Comparison of ENCODE assay signal across 8 cellular contexts in genomic region chr1:167936068-167936929, GRCh38. TPM values are rescaled to one million over a fixed set of nuclear protein-coding genes. Genes with fewer than 3 reads are reported as not detected.
DNase-seq lines count a peak whose midpoint lies in the region; ATAC-seq lines count a peak whose summit lies in the region.

A gene with protein sequence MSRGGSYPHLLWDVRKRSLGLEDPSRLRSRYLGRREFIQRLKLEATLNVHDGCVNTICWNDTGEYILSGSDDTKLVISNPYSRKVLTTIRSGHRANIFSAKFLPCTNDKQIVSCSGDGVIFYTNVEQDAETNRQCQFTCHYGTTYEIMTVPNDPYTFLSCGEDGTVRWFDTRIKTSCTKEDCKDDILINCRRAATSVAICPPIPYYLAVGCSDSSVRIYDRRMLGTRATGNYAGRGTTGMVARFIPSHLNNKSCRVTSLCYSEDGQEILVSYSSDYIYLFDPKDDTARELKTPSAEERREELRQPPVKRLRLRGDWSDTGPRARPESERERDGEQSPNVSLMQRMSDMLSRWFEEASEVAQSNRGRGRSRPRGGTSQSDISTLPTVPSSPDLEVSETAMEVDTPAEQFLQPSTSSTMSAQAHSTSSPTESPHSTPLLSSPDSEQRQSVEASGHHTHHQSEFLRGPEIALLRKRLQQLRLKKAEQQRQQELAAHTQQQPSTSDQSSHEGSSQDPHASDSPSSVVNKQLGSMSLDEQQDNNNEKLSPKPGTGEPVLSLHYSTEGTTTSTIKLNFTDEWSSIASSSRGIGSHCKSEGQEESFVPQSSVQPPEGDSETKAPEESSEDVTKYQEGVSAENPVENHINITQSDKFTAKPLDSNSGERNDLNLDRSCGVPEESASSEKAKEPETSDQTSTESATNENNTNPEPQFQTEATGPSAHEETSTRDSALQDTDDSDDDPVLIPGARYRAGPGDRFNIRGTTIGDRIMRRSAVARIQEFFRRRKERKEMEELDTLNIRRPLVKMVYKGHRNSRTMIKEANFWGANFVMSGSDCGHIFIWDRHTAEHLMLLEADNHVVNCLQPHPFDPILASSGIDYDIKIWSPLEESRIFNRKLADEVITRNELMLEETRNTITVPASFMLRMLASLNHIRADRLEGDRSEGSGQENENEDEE (plus strand): TSS chr1:167936683. CDS start chr1:167936912, 229 bp downstream.

- no peaks in the 10 kb centered on the region for H3K9me3 Mint-ChIP-seq in activated CD4-positive, alpha-beta T cell treated with anti-CD3 and anti-CD28 coated beads, Interleukin-2, amount 10 ng/mL, durations not matched to agents 7 days and 5 days

- CTCF ChIA-PET in activated CD4-positive, alpha-beta T cell treated with anti-CD3 and anti-CD28 coated beads, Interleukin-2, amount 10 ng/mL, durations not matched to agents 7 days and 5 days (lab: Charles Lee), result interaction anchor here (0.6 to 1.5 kb wide), 6 partner anchors 9 to 381 kb away, joined by 3 to 6 read pairs (median 3); no protein-coding TSS in a partner anchor

- H3K27me3 Mint-ChIP-seq in activated CD4-positive, alpha-beta T cell treated with anti-CD3 and anti-CD28 coated beads, Interleukin-2, amount 10 ng/mL, durations not matched to agents 7 days and 5 days, result no peaks in the 10 kb centered on the region

- intact Hi-C loops in left colon (cut with DNase I, micrococcal nuclease), result loop anchor here in 1 of 2 donors (10.0 kb wide), 1 partner anchor 221 kb away; no protein-coding TSS in a partner anchor

- H3K4me3 Mint-ChIP-seq in activated CD4-positive, alpha-beta T cell treated with anti-CD3 and anti-CD28 coated beads, Interleukin-2, amount 10 ng/mL, durations not matched to agents 7 days and 5 days, result peak within 1 kb of the TSS; percentile 82

- H3K27me3 ChIP-seq in BLaER1, result no peaks in the 10 kb centered on the region

- no peaks in the 10 kb centered on the region for H3K36me3 ChIP-seq in BLaER1

- peak within 1 kb of the TSS; percentile 95 for H3K27ac ChIP-seq in BLaER1

- peak; percentile 99 for DNase-seq in NCI-H69 (lab: John Stamatoyannopoulos, UW)
- DNase-seq in activated CD4-positive, alpha-beta T cell treated with anti-CD3 and anti-CD28 coated beads, Interleukin-2, amount 10 ng/mL, durations not matched to agents 7 days and 5 days, result peak; percentile 98
- DNase-seq in cortex of kidney (lab: John Stamatoyannopoulos, UW), result peak; percentile 94
- peak; percentile 95 to 98 for DNase-seq in left colon
- DNase-seq in stimulated activated CD4-positive, alpha-beta T cell treated with anti-CD3 and anti-CD28 coated beads, Interleukin-1b, Interleukin-23, amount 100 ng/mL, for 48 hours, result peak; percentile 97

- H3K27ac Mint-ChIP-seq in activated CD4-positive, alpha-beta T cell treated with anti-CD3 and anti-CD28 coated beads, Interleukin-2, amount 10 ng/mL, durations not matched to agents 7 days and 5 days, result peak within 1 kb of the TSS; percentile 95

- POLR2A ChIA-PET in activated CD4-positive, alpha-beta T cell treated with anti-CD3 and anti-CD28 coated beads, Interleukin-2, amount 10 ng/mL, durations not matched to agents 7 days and 5 days (lab: Charles Lee), result interaction anchor here (0.9 kb wide), 2 partner anchors 220 to 299 kb away, joined by 3 read pairs; no protein-coding TSS in a partner anchor

- H4K20me1 ChIP-seq in BLaER1, result peaks cover 17% of the 10 kb centered on the region

- ATAC-seq in GM19328 (IDR thresholded peaks at IDR 0.05; ENCODE audit: unreplicated experiment) (peak; percentile 68), HG03520 (IDR thresholded peaks at IDR 0.05; ENCODE audit: unreplicated experiment) (peak; percentile 76), left colon (peak; percentile 83)

- H3K9me3 ChIP-seq in BLaER1, result no peaks in the 10 kb centered on the region

- H3K4me1 Mint-ChIP-seq in activated CD4-positive, alpha-beta T cell treated with anti-CD3 and anti-CD28 coated beads, Interleukin-2, amount 10 ng/mL, durations not matched to agents 7 days and 5 days, result peaks cover 33% of the 10 kb centered on the region

- peaks cover 37% of the 10 kb centered on the region for H3K4me1 ChIP-seq in BLaER1

- peak within 1 kb of the TSS; percentile 91 for H3K9ac ChIP-seq in BLaER1

- peaks cover 4% of the 10 kb centered on the region for H3K36me3 Mint-ChIP-seq in activated CD4-positive, alpha-beta T cell treated with anti-CD3 and anti-CD28 coated beads, Interleukin-2, amount 10 ng/mL, durations not matched to agents 7 days and 5 days (ENCODE audit: low read depth)

- H3K4me3 ChIP-seq in BLaER1, result peak within 1 kb of the TSS; percentile 89

- H3K4me2 ChIP-seq in BLaER1, result peak within 1 kb of the TSS; percentile 84

RNA-seq across cellular contexts. Expression of the gene that starts here (rescaled TPM):
- 10 to 100 TPM; 21.9 to 24.6 TPM for total RNA-seq in activated CD4-positive, alpha-beta T cell treated with anti-CD3 and anti-CD28 coated beads, Interleukin-2, amount 10 ng/mL, durations not matched to agents 7 days and 5 days
- total RNA-seq in left colon, result 10 to 100 TPM; 60.0 to 60.2 TPM

Comparison
In these comparisons a context has a peak if more than half of its experiments do, and no peak if none do; other contexts are left out.
1. Peak in every context shown above with its lines: DNase-seq, ATAC-seq, H3K4me3 ChIP-seq and H3K27ac ChIP-seq.